Comparison of ENCODE assay signal across 15 cellular contexts in genomic region chr18:3283253-3283863, GRCh38. TPM values are rescaled to one million over a fixed set of nuclear protein-coding genes. Genes with fewer than 3 reads are reported as not detected.
DNase-seq lines count a peak whose midpoint lies in the region; ATAC-seq and TF ChIP-seq lines count a peak whose summit lies in the region.
"Had no signal": no experiment of that assay in that cellular context is flagged by ENCODE, and none has a peak within 500 bp of the region (broad histone marks: within the 10 kb centered on the region; RNA-seq: fewer than 3 reads in every experiment).

No MANE protein-coding gene starts in this region.

- peak overlapping the region; percentile 54 for H3K4me3 ChIP-seq in SJCRH30
- H3K4me3 ChIP-seq in psoas muscle = peak overlapping the region; percentile 48
- no peak overlapping the region for H3K4me3 ChIP-seq in adrenal gland

- DNase-seq in Ammon's horn (ENCODE audit: low spot score) = peak; percentile 34
- DNase-seq in SJCRH30 = peak in 1 of 2 experiments; percentile 11
- DNase-seq in inferior parietal cortex (ENCODE audit: extremely low spot score) = peak; percentile 29
- DNase-seq in psoas muscle = no peak
- DNase-seq in H4 (ENCODE audit: low spot score) = no peak
- DNase-seq in nephron progenitor cell = no peak
- no peak for DNase-seq in adrenal gland
- no peak for DNase-seq in T-cell
- DNase-seq: activated CD8-positive, alpha-beta memory T cell treated with anti-CD3 and anti-CD28 coated beads, Interleukin-2, amount 50 U/mL, for 4 hours; activated naive CD4-positive, alpha-beta T cell treated with anti-CD3 and anti-CD28 coated beads, Interleukin-2, amount 10 ng/mL, durations not matched to agents 7 days and 5 days; endodermal cell; NCI-H1436; stimulated activated CD4-positive, alpha-beta T cell treated with anti-CD3 and anti-CD28 coated beads, Interleukin-4, amount 100 ng/mL, for 24 hours; T-helper 1 cell; upper lobe of right lung had no signal

- H3K4me1 Mint-ChIP-seq in nephron progenitor cell (peaks cover 24% of the 10 kb centered on the region), T-cell (peaks cover 0 to 6% (median 0%) of the 10 kb centered on the region in 3 donors)
- H3K4me1 Mint-ChIP-seq: activated naive CD4-positive, alpha-beta T cell treated with anti-CD3 and anti-CD28 coated beads, Interleukin-2, amount 10 ng/mL, durations not matched to agents 7 days and 5 days had no signal

- H3K27ac ChIP-seq in SJCRH30 (peak overlapping the region; percentile 71), psoas muscle (no peak overlapping the region), adrenal gland (no peak overlapping the region)
- H3K27ac ChIP-seq: upper lobe of right lung had no signal

- TF ChIP-seq CTCF in psoas muscle (IDR thresholded peaks at IDR 0.05) (no peak), nephron progenitor cell (IDR thresholded peaks at IDR 0.05) (no peak), adrenal gland (IDR thresholded peaks at IDR 0.05) (no peak)

- 65 to 72% (median 71%) methylated on average over 10 of the region's 10 CpGs for WGBS in psoas muscle, 3 donors
- WGBS in adrenal gland, 4 donors = 80 to 86% (median 82%) methylated on average over 10 of the region's 10 CpGs

- no peak overlapping the region for H3K27ac Mint-ChIP-seq in nephron progenitor cell
- no peak overlapping the region for H3K27ac Mint-ChIP-seq in T-cell
- H3K27ac Mint-ChIP-seq: activated naive CD4-positive, alpha-beta T cell treated with anti-CD3 and anti-CD28 coated beads, Interleukin-2, amount 10 ng/mL, durations not matched to agents 7 days and 5 days; endodermal cell had no signal

- H3K36me3 ChIP-seq in SJCRH30 = no peaks in the 10 kb centered on the region
- H3K36me3 ChIP-seq in psoas muscle (ENCODE audit: insufficient read depth in 1 of 2, low read depth in 1 of 2) = peaks cover 0 to 3% of the 10 kb centered on the region in 2 donors
- H3K36me3 ChIP-seq in adrenal gland (replicated peaks in 1 of 2) = peaks cover 0 to 4% of the 10 kb centered on the region in 2 donors

- peaks cover 28% of the 10 kb centered on the region for H3K9me3 Mint-ChIP-seq in nephron progenitor cell
- H3K9me3 Mint-ChIP-seq in T-cell = peaks cover 0 to 3% (median 0%) of the 10 kb centered on the region in 3 donors
- H3K9me3 Mint-ChIP-seq: activated naive CD4-positive, alpha-beta T cell treated with anti-CD3 and anti-CD28 coated beads, Interleukin-2, amount 10 ng/mL, durations not matched to agents 7 days and 5 days had no signal

- H3K36me3 Mint-ChIP-seq in nephron progenitor cell (ENCODE audit: low read depth) (peaks cover 7% of the 10 kb centered on the region), T-cell (peaks cover 1% of the 10 kb centered on the region)

- H3K27me3 Mint-ChIP-seq in nephron progenitor cell (ENCODE audit: low read depth, poor library complexity) (no peaks in the 10 kb centered on the region), T-cell (no peaks in the 10 kb centered on the region)

- no peak for TF ChIP-seq POLR2A in adrenal gland (IDR thresholded peaks at IDR 0.05)

- no peaks in the 10 kb centered on the region for H3K9me3 ChIP-seq in SJCRH30 (replicated peaks)
- no peaks in the 10 kb centered on the region for H3K9me3 ChIP-seq in psoas muscle
- no peaks in the 10 kb centered on the region for H3K9me3 ChIP-seq in adrenal gland (replicated peaks in 1 of 3)
- H3K9me3 ChIP-seq: upper lobe of right lung had no signal

- H3K4me3 Mint-ChIP-seq in nephron progenitor cell = no peak overlapping the region
- H3K4me3 Mint-ChIP-seq in T-cell = no peak overlapping the region
- H3K4me3 Mint-ChIP-seq: activated naive CD4-positive, alpha-beta T cell treated with anti-CD3 and anti-CD28 coated beads, Interleukin-2, amount 10 ng/mL, durations not matched to agents 7 days and 5 days; endodermal cell had no signal

- CTCF ChIA-PET in T-cell (lab: Charles Lee) = interaction anchor here (0.7 to 6.5 kb wide), 7 partner anchors 11 to 385 kb away, joined by 3 to 59 read pairs (median 8); no protein-coding TSS in a partner anchor

- intact Hi-C loops in psoas muscle (cut with DNase I) = loop anchor here in 1 of 2 donors (2.0 kb wide), 2 partner anchors 171 to 381 kb away; no protein-coding TSS in a partner anchor
- intact Hi-C loops in adrenal gland (cut with DNase I) = loop anchor here (5.0 kb wide), 3 partner anchors 169 to 384 kb away; partner anchors contain the start of gene TGIF1 (in 1 of the 2)

- no peak for ATAC-seq in psoas muscle
- no peak for ATAC-seq in T-cell (replicated peaks in 1 of 4)

- POLR2A ChIA-PET in T-cell (lab: Charles Lee) = interaction anchor here in 1 of 2 donors (0.7 kb wide), 1 partner anchor 12 kb away, joined by 5 read pairs; no protein-coding TSS in a partner anchor

- H3K27me3 ChIP-seq in SJCRH30 (no peaks in the 10 kb centered on the region), psoas muscle (ENCODE audit: insufficient read depth in 3 of 3, low read length in 2 of 3) (no peaks in the 10 kb centered on the region), adrenal gland (no peaks in the 10 kb centered on the region)
- H3K27me3 ChIP-seq: upper lobe of right lung had no signal

- H3K4me1 ChIP-seq in SJCRH30 = peaks cover 20% of the 10 kb centered on the region
- peaks cover 5% of the 10 kb centered on the region for H3K4me1 ChIP-seq in psoas muscle
- H3K4me1 ChIP-seq in adrenal gland (replicated peaks in 1 of 2) = peaks cover 5 to 7% of the 10 kb centered on the region in 2 donors

RNA-seq across cellular contexts. Expression of gene MYL12B, which starts 21.4 kb away (rescaled TPM):
- total RNA-seq in SJCRH30 (2014; rRNA removed; shearing (Covaris generic)) = 106 and 118 TPM in 2 replicates
- 100 to 1,000 TPM; 163 to 212 (median 180) TPM for total RNA-seq in psoas muscle
- 100 to 1,000 TPM; 193 to 243 (median 240) TPM for polyA plus RNA-seq in psoas muscle
- 460 and 468 TPM in 2 replicates for total RNA-seq in H4 (2014; rRNA removed; shearing (Covaris generic))
- 100 to 1,000 TPM; 259 to 580 (median 376) TPM for total RNA-seq in adrenal gland
- 100 to 1,000 TPM; 396 to 810 (median 786) TPM for polyA plus RNA-seq in adrenal gland
- total RNA-seq in T-cell = 100 to 1,000 TPM; 159 to 241 (median 206) TPM

RNA-seq across cellular contexts. Expression of gene MYL12A, which starts 35.8 kb away (rescaled TPM):
- 207 and 234 TPM in 2 replicates for total RNA-seq in SJCRH30 (2014; rRNA removed; shearing (Covaris generic))
- 1,000 to 10,000 TPM in 3 of 4 donors, 100 to 1,000 TPM in 1; 995 to 3,547 (median 2,203) TPM for total RNA-seq in psoas muscle
- polyA plus RNA-seq in psoas muscle = 1,000 to 10,000 TPM in 2 of 3 donors, 100 to 1,000 TPM in 1; 957 to 3,920 (median 1,327) TPM
- 437 and 447 TPM in 2 replicates for total RNA-seq in H4 (2014; rRNA removed; shearing (Covaris generic))
- total RNA-seq in adrenal gland = 100 to 1,000 TPM; 191 to 436 (median 251) TPM
- polyA plus RNA-seq in adrenal gland = 100 to 1,000 TPM; 217 to 419 (median 226) TPM
- total RNA-seq in T-cell = 100 to 1,000 TPM; 390 to 456 (median 437) TPM

Comparison
In these comparisons a context has a peak if more than half of its experiments do, and no peak if none do; other contexts are left out.
1. DNase-seq: peak in Ammon's horn (single experiment) and inferior parietal cortex (single experiment); none in psoas muscle (0 of 2), H4 (single experiment), nephron progenitor cell (single experiment), adrenal gland (0 of 7) and T-cell (0 of 34).
2. H3K4me3 ChIP-seq: peak in SJCRH30 (single experiment) and psoas muscle (single experiment); none in adrenal gland (0 of 4).